In the genomic region with DNA sequence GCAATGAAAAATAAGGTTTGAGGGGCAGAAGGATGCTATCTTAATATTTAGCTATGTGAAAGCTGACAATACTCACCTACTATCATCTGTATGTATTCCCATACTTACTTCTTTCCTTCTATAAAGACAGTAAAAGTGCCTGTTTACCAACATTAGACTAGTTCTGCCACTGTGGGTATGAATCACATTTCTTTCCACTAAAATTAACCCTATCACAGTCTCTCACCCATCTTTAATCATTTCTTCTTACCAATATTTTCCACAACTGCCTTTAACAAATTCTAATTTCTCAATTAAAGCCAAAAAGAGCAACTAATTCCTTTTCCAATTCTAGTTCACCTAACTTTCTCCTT, we compare ENCODE assay signal across 17 cellular contexts.
"Had no signal": no experiment of that assay in that cellular context is flagged by ENCODE, and none has a peak within 500 bp of the region (broad histone marks: within the 10 kb centered on the region; RNA-seq: fewer than 3 reads in every experiment).

No MANE protein-coding gene starts in this region.

- H3K27me3 ChIP-seq: cardiac muscle cell, colonic mucosa, heart right ventricle, left lung, right lobe of liver had no signal

- H3K4me3 Mint-ChIP-seq: natural killer cell treated with Interleukin-12 subunit alpha and Interleukin-12 subunit beta and Interleukin-15 and Interleukin-18, amount 100 ng/mL, for 72 hours had no signal

- DNase-seq: activated CD4-positive, CD25-positive, alpha-beta regulatory T cell; activated CD8-positive, alpha-beta memory T cell treated with anti-CD3 and anti-CD28 coated beads for 24 hours; colonic mucosa; effector CD4-positive, alpha-beta T cell; heart right ventricle; islet precursor cell; left lung; mucosa of descending colon; occipital lobe; psoas muscle; right lobe of liver; SHP77 treated with DMSO at 0.1 percent for 48 hours; stimulated activated naive CD4-positive, alpha-beta T cell treated with Interleukin-2 at 50 U/mL for 16 hours; T-helper 2 cell had no signal

- H3K27ac ChIP-seq: cardiac muscle cell, colonic mucosa, heart right ventricle, left lung, psoas muscle, right lobe of liver, thoracic aorta had no signal

- ATAC-seq: heart right ventricle; left lung; mucosa of descending colon; natural killer cell treated with Interleukin-12 subunit alpha and Interleukin-12 subunit beta and Interleukin-15 and Interleukin-18, amount 100 ng/mL, for 72 hours; psoas muscle; right lobe of liver had no signal

- H3K4me3 ChIP-seq: cardiac muscle cell, colonic mucosa, heart right ventricle, left lung, mucosa of descending colon, psoas muscle, right lobe of liver, thoracic aorta had no signal

- H3K4me1 ChIP-seq: colonic mucosa, heart right ventricle, psoas muscle had no signal

- H3K36me3 ChIP-seq: cardiac muscle cell, colonic mucosa, heart right ventricle, left lung, right lobe of liver, thoracic aorta had no signal

- H3K9me3 ChIP-seq: colonic mucosa, psoas muscle, right lobe of liver, thoracic aorta had no signal
